Comparison of ENCODE assay signal across 8 cellular contexts in genomic region chr1:206911064-206911663, GRCh38. TPM values are rescaled to one million over a fixed set of nuclear protein-coding genes. Genes with fewer than 3 reads are reported as not detected.
DNase-seq lines count a peak whose midpoint lies in the region; ATAC-seq and TF ChIP-seq lines count a peak whose summit lies in the region.

No MANE protein-coding gene starts in this region.

- intact Hi-C loops in activated naive CD4-positive, alpha-beta T cell treated with anti-CD3 and anti-CD28 coated beads for 36 hours (cut with micrococcal nuclease) = loop anchor here (1.0 kb wide), 3 partner anchors 20 to 177 kb away; partner anchors contain the start of gene IL20
- intact Hi-C loops in esophagus muscularis mucosa (cut with DNase I) = loop anchor here (2.0 to 10.0 kb wide), 3 partner anchors 176 to 416 kb away; no protein-coding TSS in a partner anchor

- no peaks in the 10 kb centered on the region for H3F3A ChIP-seq in Loucy (ENCODE audit: low read depth)
- no peaks in the 10 kb centered on the region for H3F3A ChIP-seq in SU-DHL-6 (ENCODE audit: insufficient read depth)
- peaks cover 10% of the 10 kb centered on the region for H3F3A ChIP-seq in neural progenitor cell (ENCODE audit: low read depth)

- H3K9ac ChIP-seq in Loucy (ENCODE audit: low read depth, low read length, poor library complexity, severe bottlenecking) = no peak overlapping the region
- no peak overlapping the region for H3K9ac ChIP-seq in SU-DHL-6 (ENCODE audit: low read length)
- no peak overlapping the region for H3K9ac ChIP-seq in neural progenitor cell

- peaks cover 84% of the 10 kb centered on the region for H3K4me1 Mint-ChIP-seq in activated naive CD4-positive, alpha-beta T cell treated with anti-CD3 and anti-CD28 coated beads for 36 hours (ENCODE audit: low read depth)
- H3K4me1 Mint-ChIP-seq in neural progenitor cell = peaks cover 3% of the 10 kb centered on the region

- H3K4me3 Mint-ChIP-seq in activated naive CD4-positive, alpha-beta T cell treated with anti-CD3 and anti-CD28 coated beads for 36 hours = no peak overlapping the region
- no peak overlapping the region for H3K4me3 Mint-ChIP-seq in neural progenitor cell

- 0% methylated on average over 1 of the region's 1 CpG for WGBS in esophagus muscularis mucosa

- H3K36me3 Mint-ChIP-seq in activated naive CD4-positive, alpha-beta T cell treated with anti-CD3 and anti-CD28 coated beads for 36 hours (ENCODE audit: low read depth) = peaks cover 28% of the 10 kb centered on the region
- H3K36me3 Mint-ChIP-seq in neural progenitor cell = no peaks in the 10 kb centered on the region

- no peak overlapping the region for H3K4me2 ChIP-seq in Loucy (ENCODE audit: low read depth, low read length, poor library complexity, severe bottlenecking)
- no peak overlapping the region for H3K4me2 ChIP-seq in SU-DHL-6 (ENCODE audit: low read depth, low read length, poor library complexity, severe bottlenecking)
- no peak overlapping the region for H3K4me2 ChIP-seq in neural progenitor cell

- H3K9me3 ChIP-seq in Loucy (ENCODE audit: insufficient read depth, low read depth, low read length) (no peaks in the 10 kb centered on the region), SU-DHL-6 (ENCODE audit: insufficient read depth, low read length) (no peaks in the 10 kb centered on the region), esophagus muscularis mucosa (no peaks in the 10 kb centered on the region), neural progenitor cell (ENCODE audit: low read depth) (no peaks in the 10 kb centered on the region)

- TF ChIP-seq POLR2A in esophagus muscularis mucosa (IDR thresholded peaks at IDR 0.05; ENCODE audit: low read depth) = no peak

- H4K20me1 ChIP-seq in Loucy (ENCODE audit: insufficient read depth, low read length, poor library complexity, severe bottlenecking) = no peaks in the 10 kb centered on the region
- H4K20me1 ChIP-seq in SU-DHL-6 (ENCODE audit: low read depth, low read length) = no peaks in the 10 kb centered on the region
- H4K20me1 ChIP-seq in neural progenitor cell (ENCODE audit: low read depth) = peaks cover 3% of the 10 kb centered on the region

- H3K9me3 Mint-ChIP-seq in activated naive CD4-positive, alpha-beta T cell treated with anti-CD3 and anti-CD28 coated beads for 36 hours = no peaks in the 10 kb centered on the region
- H3K9me3 Mint-ChIP-seq in neural progenitor cell = no peaks in the 10 kb centered on the region

- H3K36me3 ChIP-seq in Loucy (ENCODE audit: insufficient read depth, low read length) = no peaks in the 10 kb centered on the region
- no peaks in the 10 kb centered on the region for H3K36me3 ChIP-seq in SU-DHL-6 (ENCODE audit: low read length)
- H3K36me3 ChIP-seq in esophagus muscularis mucosa = no peaks in the 10 kb centered on the region
- no peaks in the 10 kb centered on the region for H3K36me3 ChIP-seq in neural progenitor cell

- CTCF ChIA-PET in activated naive CD4-positive, alpha-beta T cell treated with anti-CD3 and anti-CD28 coated beads for 36 hours (lab: Charles Lee) = interaction anchor here (0.7 to 12.6 kb wide), 38 partner anchors 10 to 589 kb away, joined by 3 to 219 read pairs (median 10); partner anchors contain the start of genes DYRK3, FCMR, IL19 and IL20

- H3K27ac ChIP-seq in SU-DHL-6 (ENCODE audit: low read depth, low read length) (no peak overlapping the region), esophagus muscularis mucosa (replicated peaks in 1 of 4) (no peak overlapping the region), neural progenitor cell (no peak overlapping the region)

- TF ChIP-seq EP300 in esophagus muscularis mucosa (IDR thresholded peaks at IDR 0.05) = no peak

- H3K27ac Mint-ChIP-seq in activated naive CD4-positive, alpha-beta T cell treated with anti-CD3 and anti-CD28 coated beads for 36 hours = no peak overlapping the region
- no peak overlapping the region for H3K27ac Mint-ChIP-seq in neural progenitor cell

- H3K9me2 ChIP-seq in Loucy (replicated peaks; ENCODE audit: low read depth, low read length) (no peaks in the 10 kb centered on the region), SU-DHL-6 (replicated peaks; ENCODE audit: insufficient read depth, low read length) (no peaks in the 10 kb centered on the region)

- H2AFZ ChIP-seq in Loucy (ENCODE audit: low read length) (no peak overlapping the region), SU-DHL-6 (ENCODE audit: low read depth, low read length, severe bottlenecking) (no peak overlapping the region), neural progenitor cell (replicated peaks) (no peak overlapping the region)

- H3K4me1 ChIP-seq in Loucy (ENCODE audit: insufficient read depth, low read length, poor library complexity, severe bottlenecking) (no peaks in the 10 kb centered on the region), esophagus muscularis mucosa (peaks cover 14 to 37% (median 24%) of the 10 kb centered on the region in 4 donors), neural progenitor cell (peaks cover 4% of the 10 kb centered on the region)

- H3K27me3 Mint-ChIP-seq in activated naive CD4-positive, alpha-beta T cell treated with anti-CD3 and anti-CD28 coated beads for 36 hours (ENCODE audit: low read depth) = no peaks in the 10 kb centered on the region
- peaks cover 40% of the 10 kb centered on the region for H3K27me3 Mint-ChIP-seq in neural progenitor cell (ENCODE audit: insufficient read depth, low read depth)

- H3K4me3 ChIP-seq in Loucy (ENCODE audit: low read length, poor library complexity, severe bottlenecking) = no peak overlapping the region
- H3K4me3 ChIP-seq in SU-DHL-6 (ENCODE audit: insufficient read depth, low read length, poor library complexity, severe bottlenecking) = no peak overlapping the region
- no peak overlapping the region for H3K4me3 ChIP-seq in esophagus muscularis mucosa
- H3K4me3 ChIP-seq in neural progenitor cell = no peak overlapping the region

- ATAC-seq in GM21526 (IDR thresholded peaks at IDR 0.05; ENCODE audit: low FRiP score, unreplicated experiment) = no peak

- peak; percentile 63 for DNase-seq in activated naive CD4-positive, alpha-beta T cell treated with anti-CD3 and anti-CD28 coated beads for 36 hours
- no peak for DNase-seq in activated naive CD4-positive, alpha-beta T cell (lab: John Stamatoyannopoulos, UW)
- DNase-seq in esophagus muscularis mucosa (ENCODE audit: extremely low spot score) = no peak
- DNase-seq in neural progenitor cell (ENCODE audit: low spot score) = peak; percentile 61
- DNase-seq in NK-92 treated with Interleukin-12 subunit alpha and Interleukin-12 subunit beta, amount 100 ng/mL, for 24 hours (lab: John Stamatoyannopoulos, UW) = no peak

- TF ChIP-seq CTCF in Loucy (conservative IDR thresholded peaks at IDR 0.05; ENCODE audit: low read length) (peak; percentile 89), SU-DHL-6 (IDR thresholded peaks at IDR 0.05; ENCODE audit: insufficient read depth, low read length, poor library complexity, severe bottlenecking) (peak; percentile 85), esophagus muscularis mucosa (IDR thresholded peaks at IDR 0.05) (peak in 2 of 3 experiments; percentile 73 to 78), neural progenitor cell (IDR thresholded peaks at IDR 0.05) (peak; percentile 82)

- H3K79me2 ChIP-seq in Loucy (ENCODE audit: insufficient read depth, low read length) (no peaks in the 10 kb centered on the region), SU-DHL-6 (ENCODE audit: insufficient read depth, low read length) (no peaks in the 10 kb centered on the region), neural progenitor cell (ENCODE audit: low read depth) (no peaks in the 10 kb centered on the region)

- peaks cover 21% of the 10 kb centered on the region for H3K27me3 ChIP-seq in Loucy (ENCODE audit: insufficient read depth, low read length, poor library complexity, severe bottlenecking)
- H3K27me3 ChIP-seq in SU-DHL-6 (ENCODE audit: low read length) = no peaks in the 10 kb centered on the region
- peaks cover 0 to 46% (median 0%) of the 10 kb centered on the region in 4 donors for H3K27me3 ChIP-seq in esophagus muscularis mucosa
- H3K27me3 ChIP-seq in neural progenitor cell = peaks cover 62% of the 10 kb centered on the region

RNA-seq across cellular contexts. Expression of gene FCMR, which starts 10.6 kb away (rescaled TPM):
- total RNA-seq in activated naive CD4-positive, alpha-beta T cell treated with anti-CD3 and anti-CD28 coated beads for 36 hours = 10 to 100 TPM; 49.6 to 52.1 TPM
- total RNA-seq in esophagus muscularis mucosa = 1 to 10 TPM in 3 of 4 donors, not detected in 1; 2.5 to 3.3 (median 3.2) TPM
- total RNA-seq in neural progenitor cell (ENCODE audit: low replicate concordance) = not detected in 2 replicates

RNA-seq across cellular contexts. Expression of gene IL24, which starts 13.9 kb away (rescaled TPM):
- total RNA-seq in activated naive CD4-positive, alpha-beta T cell treated with anti-CD3 and anti-CD28 coated beads for 36 hours = 10 to 100 TPM; 44.0 to 46.7 TPM
- 1 to 10 TPM in 1 of 4 donors, not detected in 3; 1.7 TPM for total RNA-seq in esophagus muscularis mucosa
- not detected in 2 replicates for total RNA-seq in neural progenitor cell (ENCODE audit: low replicate concordance)

RNA-seq across cellular contexts. Expression of gene PIGR, which starts 35.1 kb away (rescaled TPM):
- total RNA-seq in activated naive CD4-positive, alpha-beta T cell treated with anti-CD3 and anti-CD28 coated beads for 36 hours = under 1 TPM in 1 of 2 experiments, not detected in 1; 0.10 TPM
- 1 to 10 TPM in 2 of 4 donors, under 1 TPM in 1, not detected in 1; 0.42 to 4.2 (median 1.1) TPM for total RNA-seq in esophagus muscularis mucosa
- not detected in 2 replicates for total RNA-seq in neural progenitor cell (ENCODE audit: low replicate concordance)

RNA-seq across cellular contexts. Expression of gene IL20, which starts 45.7 kb away (rescaled TPM):
- total RNA-seq in activated naive CD4-positive, alpha-beta T cell treated with anti-CD3 and anti-CD28 coated beads for 36 hours = under 1 TPM in 1 of 2 experiments, not detected in 1; 0.31 TPM
- not detected for total RNA-seq in esophagus muscularis mucosa
- total RNA-seq in neural progenitor cell (ENCODE audit: low replicate concordance) = not detected in 2 replicates

RNA-seq across cellular contexts. Expression of gene FCAMR, which starts 59.1 kb away (rescaled TPM):
- not detected for total RNA-seq in activated naive CD4-positive, alpha-beta T cell treated with anti-CD3 and anti-CD28 coated beads for 36 hours
- not detected for total RNA-seq in esophagus muscularis mucosa
- not detected in 2 replicates for total RNA-seq in neural progenitor cell (ENCODE audit: low replicate concordance)

Comparison
In these comparisons a context has a peak if more than half of its experiments do, and no peak if none do; other contexts are left out.
1. DNase-seq: peak in activated naive CD4-positive, alpha-beta T cell treated with anti-CD3 and anti-CD28 coated beads for 36 hours (single experiment) and neural progenitor cell (single experiment); none in activated naive CD4-positive, alpha-beta T cell (0 of 4), esophagus muscularis mucosa (single experiment) and NK-92 treated with Interleukin-12 subunit alpha and Interleukin-12 subunit beta, amount 100 ng/mL, for 24 hours (single experiment).
2. RNA of gene FCMR, which starts 10.6 kb away (total RNA-seq): 49.6 to 52.1 TPM in activated naive CD4-positive, alpha-beta T cell treated with anti-CD3 and anti-CD28 coated beads for 36 hours; 2.5 to 3.3 TPM in esophagus muscularis mucosa and not detected in neural progenitor cell; every median in the first group is over 10 times any median in the second.
3. RNA of gene IL24, which starts 13.9 kb away (total RNA-seq): 44.0 to 46.7 TPM in activated naive CD4-positive, alpha-beta T cell treated with anti-CD3 and anti-CD28 coated beads for 36 hours; 1.7 TPM in esophagus muscularis mucosa and not detected in neural progenitor cell; every median in the first group is over 10 times any median in the second.
4. Peak in every context shown above with its lines, with median percentiles within 50 percentile points of each other: CTCF ChIP-seq.